ENCODE assay signal across 1 cellular context in the genomic region with DNA sequence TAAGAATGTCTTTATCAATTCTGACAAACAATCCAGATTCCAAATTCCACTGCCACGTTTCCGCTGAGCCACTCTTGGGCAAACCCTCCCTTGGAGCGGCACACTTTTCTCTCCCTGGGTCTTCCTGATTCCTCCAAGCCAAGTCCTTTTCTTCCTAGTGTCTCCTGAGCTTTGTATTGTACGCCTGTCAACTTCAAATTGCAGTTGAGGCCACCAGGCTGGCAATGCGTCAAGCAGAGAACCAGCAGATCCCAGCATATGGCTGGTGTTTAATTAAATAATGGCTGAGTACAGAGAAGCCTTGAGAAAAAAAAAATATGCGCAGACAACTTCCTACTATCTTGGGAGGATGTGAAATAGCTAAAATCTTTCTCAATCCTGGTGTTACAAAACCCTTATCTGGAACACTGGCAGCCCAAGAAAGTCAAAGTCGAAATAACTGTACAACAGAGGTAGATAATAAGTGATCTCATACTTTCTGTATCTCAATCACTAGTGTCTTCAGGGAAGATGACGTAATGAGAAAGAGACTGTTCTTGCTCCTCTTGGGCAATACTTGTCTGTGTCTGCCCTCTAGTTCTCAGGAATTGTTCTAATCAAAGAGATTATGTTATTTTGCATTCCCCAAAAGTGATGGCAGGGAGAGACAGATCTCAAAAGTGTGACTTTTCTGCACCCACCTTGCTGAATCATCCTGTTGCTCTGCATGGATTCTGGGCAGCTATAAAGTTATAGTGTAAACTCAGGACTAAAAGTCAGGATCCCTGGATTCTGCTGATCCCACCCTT.
TF ChIP-seq lines count a peak whose summit lies in the region.

No MANE protein-coding gene starts in this region.

TF ChIP-seq in A549, 52 proteins besides CTCF, POLR2A, EP300 and RAD21 (continued from another document):
- TF ChIP-seq, protein P1, sequence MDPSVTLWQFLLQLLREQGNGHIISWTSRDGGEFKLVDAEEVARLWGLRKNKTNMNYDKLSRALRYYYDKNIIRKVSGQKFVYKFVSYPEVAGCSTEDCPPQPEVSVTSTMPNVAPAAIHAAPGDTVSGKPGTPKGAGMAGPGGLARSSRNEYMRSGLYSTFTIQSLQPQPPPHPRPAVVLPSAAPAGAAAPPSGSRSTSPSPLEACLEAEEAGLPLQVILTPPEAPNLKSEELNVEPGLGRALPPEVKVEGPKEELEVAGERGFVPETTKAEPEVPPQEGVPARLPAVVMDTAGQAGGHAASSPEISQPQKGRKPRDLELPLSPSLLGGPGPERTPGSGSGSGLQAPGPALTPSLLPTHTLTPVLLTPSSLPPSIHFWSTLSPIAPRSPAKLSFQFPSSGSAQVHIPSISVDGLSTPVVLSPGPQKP (IDR thresholded peaks at IDR 0.05; ENCODE audit: low read depth, low read length), result no peak
- TF ChIP-seq NPAS2 (CRISPR knock-in tag; IDR thresholded peaks at IDR 0.05; ENCODE audit: borderline replicate concordance), result no peak
- TF ChIP-seq CEBPB (IDR thresholded peaks at IDR 0.05), result peak; percentile 95 to 100
- no peak for TF ChIP-seq RFX5 (IDR thresholded peaks at IDR 0.05)
- no peak for TF ChIP-seq CHD2 (IDR thresholded peaks at IDR 0.05; ENCODE audit: low read length, partially characterized antibody)
- no peak for TF ChIP-seq KDM5A (IDR thresholded peaks at IDR 0.05)
- TF ChIP-seq TFCP2L1 (CRISPR knock-in tag; IDR thresholded peaks at IDR 0.05), result no peak
- no peak for TF ChIP-seq CBX2 (IDR thresholded peaks at IDR 0.05; ENCODE audit: borderline replicate concordance, low read depth)
- TF ChIP-seq, protein P2, sequence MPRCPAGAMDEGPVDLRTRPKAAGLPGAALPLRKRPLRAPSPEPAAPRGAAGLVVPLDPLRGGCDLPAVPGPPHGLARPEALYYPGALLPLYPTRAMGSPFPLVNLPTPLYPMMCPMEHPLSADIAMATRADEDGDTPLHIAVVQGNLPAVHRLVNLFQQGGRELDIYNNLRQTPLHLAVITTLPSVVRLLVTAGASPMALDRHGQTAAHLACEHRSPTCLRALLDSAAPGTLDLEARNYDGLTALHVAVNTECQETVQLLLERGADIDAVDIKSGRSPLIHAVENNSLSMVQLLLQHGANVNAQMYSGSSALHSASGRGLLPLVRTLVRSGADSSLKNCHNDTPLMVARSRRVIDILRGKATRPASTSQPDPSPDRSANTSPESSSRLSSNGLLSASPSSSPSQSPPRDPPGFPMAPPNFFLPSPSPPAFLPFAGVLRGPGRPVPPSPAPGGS (IDR thresholded peaks at IDR 0.05), result peak; percentile 98; the same call in 2 of the 3 replicates
- no peak for TF ChIP-seq SREBF2 (IDR thresholded peaks at IDR 0.05)
- peak; percentile 12; the same call in 1 of the 2 replicates for TF ChIP-seq BHLHE40 (IDR thresholded peaks at IDR 0.05; ENCODE audit: low read depth, low read length)
- no peak for TF ChIP-seq CBX8 (IDR thresholded peaks at IDR 0.05)
- TF ChIP-seq, protein P3, sequence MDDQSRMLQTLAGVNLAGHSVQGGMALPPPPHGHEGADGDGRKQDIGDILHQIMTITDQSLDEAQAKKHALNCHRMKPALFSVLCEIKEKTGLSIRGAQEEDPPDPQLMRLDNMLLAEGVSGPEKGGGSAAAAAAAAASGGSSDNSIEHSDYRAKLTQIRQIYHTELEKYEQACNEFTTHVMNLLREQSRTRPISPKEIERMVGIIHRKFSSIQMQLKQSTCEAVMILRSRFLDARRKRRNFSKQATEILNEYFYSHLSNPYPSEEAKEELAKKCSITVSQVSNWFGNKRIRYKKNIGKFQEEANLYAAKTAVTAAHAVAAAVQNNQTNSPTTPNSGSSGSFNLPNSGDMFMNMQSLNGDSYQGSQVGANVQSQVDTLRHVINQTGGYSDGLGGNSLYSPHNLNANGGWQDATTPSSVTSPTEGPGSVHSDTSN (IDR thresholded peaks at IDR 0.05), result no peak
- 0 out of 2 replicates have a peak, but pooled peaks have one; percentile 15 for TF ChIP-seq HOXB5 (CRISPR knock-in tag; IDR thresholded peaks at IDR 0.05)
- no peak for TF ChIP-seq POLR2AphosphoS2 (conservative IDR thresholded peaks at IDR 0.05; ENCODE audit: low read length)
- TF ChIP-seq, protein P4, sequence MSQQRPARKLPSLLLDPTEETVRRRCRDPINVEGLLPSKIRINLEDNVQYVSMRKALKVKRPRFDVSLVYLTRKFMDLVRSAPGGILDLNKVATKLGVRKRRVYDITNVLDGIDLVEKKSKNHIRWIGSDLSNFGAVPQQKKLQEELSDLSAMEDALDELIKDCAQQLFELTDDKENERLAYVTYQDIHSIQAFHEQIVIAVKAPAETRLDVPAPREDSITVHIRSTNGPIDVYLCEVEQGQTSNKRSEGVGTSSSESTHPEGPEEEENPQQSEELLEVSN (IDR thresholded peaks at IDR 0.05; ENCODE audit: borderline replicate concordance, low read depth), result no peak
- no peak; the same call in 1 of the 2 replicates for TF ChIP-seq HOXB13 (CRISPR knock-in tag; IDR thresholded peaks at IDR 0.05; ENCODE audit: low read depth)
- TF ChIP-seq, protein P5, sequence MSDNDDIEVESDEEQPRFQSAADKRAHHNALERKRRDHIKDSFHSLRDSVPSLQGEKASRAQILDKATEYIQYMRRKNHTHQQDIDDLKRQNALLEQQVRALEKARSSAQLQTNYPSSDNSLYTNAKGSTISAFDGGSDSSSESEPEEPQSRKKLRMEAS (IDR thresholded peaks at IDR 0.05), result peak; percentile 30; the same call in 1 of the 2 replicates
- 0 out of 2 replicates have a peak, but pooled peaks have one; percentile 8 for TF ChIP-seq RARB (CRISPR knock-in tag; IDR thresholded peaks at IDR 0.05)
- no peak for TF ChIP-seq NFE2L2 (conservative IDR thresholded peaks at IDR 0.05; ENCODE audit: low read length)
- TF ChIP-seq FOXS1 (CRISPR knock-in tag; IDR thresholded peaks at IDR 0.05), result no peak
- no peak for TF ChIP-seq EHMT2 (IDR thresholded peaks at IDR 0.05; ENCODE audit: low read depth)
- no peak for TF ChIP-seq MAZ (IDR thresholded peaks at IDR 0.05; ENCODE audit: borderline replicate concordance, low read depth, low read length)
- no peak for TF ChIP-seq ZNF302 (CRISPR knock-in tag; IDR thresholded peaks at IDR 0.05)
TF ChIP-seq in A549: peak in this region for 18.
